14 cellular contexts compared by ENCODE assay signal in the genomic region with DNA sequence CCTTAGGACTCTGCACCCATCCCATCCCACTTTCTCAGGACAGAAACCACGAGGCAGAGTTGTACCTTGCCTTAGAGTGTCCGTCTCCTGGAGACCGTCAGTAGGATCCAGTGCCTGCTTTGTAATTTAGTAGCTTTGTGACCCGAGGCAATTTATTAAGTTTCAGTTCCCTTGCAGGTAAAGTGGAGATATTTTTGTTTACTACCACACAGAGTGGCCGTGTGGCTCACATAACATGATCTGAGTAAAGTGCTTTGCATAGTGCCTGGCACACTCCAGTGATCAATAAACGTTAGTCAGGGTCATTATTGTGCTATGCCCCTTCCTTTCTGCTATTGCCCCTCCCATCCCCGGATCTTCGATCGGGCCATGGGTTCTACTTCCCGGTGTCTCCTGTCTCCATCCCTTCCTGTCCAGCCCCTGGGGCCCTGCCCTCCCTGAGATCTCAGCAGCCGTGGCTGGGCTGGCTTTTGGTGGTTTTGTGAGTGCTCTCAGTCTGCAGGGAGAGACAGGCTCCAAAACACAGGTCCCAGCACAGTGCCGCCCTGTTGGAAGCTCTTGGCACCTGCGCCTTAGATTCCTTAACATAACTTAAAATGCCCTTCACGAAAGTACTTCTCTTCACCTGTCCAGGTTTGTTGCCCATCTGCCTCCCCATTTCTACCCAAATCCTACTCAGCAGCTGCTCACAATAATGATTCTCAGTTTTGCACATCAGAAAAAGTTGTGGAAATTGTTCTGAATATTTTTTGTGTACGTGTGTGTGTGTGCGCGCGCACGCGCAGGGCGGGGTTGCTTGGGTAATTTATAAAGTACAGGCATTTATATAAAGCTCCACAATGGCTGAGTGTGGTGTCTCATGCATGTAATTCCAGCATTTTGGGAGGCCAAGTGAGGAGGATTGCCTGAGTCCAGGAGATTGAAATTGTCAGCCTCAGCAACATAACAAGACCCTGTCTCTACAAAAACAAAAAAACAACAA.
DNase-seq lines count a peak whose midpoint lies in the region; ATAC-seq and TF ChIP-seq lines count a peak whose summit lies in the region.
"Had no signal": no experiment of that assay in that cellular context is flagged by ENCODE, and none has a peak within 500 bp of the region (broad histone marks: within the 10 kb centered on the region; RNA-seq: fewer than 3 reads in every experiment).

No MANE protein-coding gene starts in this region.

- H3K36me3 ChIP-seq in GM23338 (ENCODE audit: insufficient read depth) (no peaks in the 10 kb centered on the region), iPS-20b (ENCODE audit: insufficient read depth, low read depth, low read length) (no peaks in the 10 kb centered on the region)

- no peak overlapping the region for H3K9ac ChIP-seq in iPS-20b (ENCODE audit: low read depth, low read length)

- no peak overlapping the region for H2AFZ ChIP-seq in GM23338

- no peaks in the 10 kb centered on the region for H3K9me2 ChIP-seq in GM23338 (ENCODE audit: insufficient read depth)

- peaks cover 24% of the 10 kb centered on the region for H3K4me1 Mint-ChIP-seq in GM23338
- H3K4me1 Mint-ChIP-seq in natural killer cell treated with Interleukin-12 subunit alpha and Interleukin-12 subunit beta and Interleukin-15 and Interleukin-18, amount 100 ng/mL, for 72 hours (ENCODE audit: low read depth in 2 of 2): no peaks in the 10 kb centered on the region
- H3K4me1 Mint-ChIP-seq in activated CD4-positive, alpha-beta T cell treated with anti-CD3 and anti-CD28 coated beads, Interleukin-2, amount 10 ng/mL, durations not matched to agents 24 days and 14 days: no peaks in the 10 kb centered on the region

- ATAC-seq in GM23338 (peak; percentile 36), GM18870 (IDR thresholded peaks at IDR 0.05; ENCODE audit: unreplicated experiment) (no peak), GM18909 (IDR thresholded peaks at IDR 0.05; ENCODE audit: poor library complexity, unreplicated experiment) (no peak)
- no peak for ATAC-seq in natural killer cell treated with Interleukin-12 subunit alpha and Interleukin-12 subunit beta and Interleukin-15 and Interleukin-18, amount 100 ng/mL, for 72 hours

- H3K9me3 ChIP-seq in iPS-20b (ENCODE audit: insufficient read depth, low read depth, low read length): no peaks in the 10 kb centered on the region

- H3K79me2 ChIP-seq in GM23338 (replicated peaks; ENCODE audit: insufficient read depth): no peaks in the 10 kb centered on the region

- no peak overlapping the region for H3K27ac ChIP-seq in GM23338 (ENCODE audit: low read depth)
- peak overlapping the region; percentile 19 for H3K27ac ChIP-seq in iPS-20b (ENCODE audit: low read length)
- H3K27ac ChIP-seq: C4-2B had no signal

- no peaks in the 10 kb centered on the region for H3K9me3 Mint-ChIP-seq in GM23338
- H3K9me3 Mint-ChIP-seq in natural killer cell treated with Interleukin-12 subunit alpha and Interleukin-12 subunit beta and Interleukin-15 and Interleukin-18, amount 100 ng/mL, for 72 hours: peaks cover 2% of the 10 kb centered on the region
- no peaks in the 10 kb centered on the region for H3K9me3 Mint-ChIP-seq in activated CD4-positive, alpha-beta T cell treated with anti-CD3 and anti-CD28 coated beads, Interleukin-2, amount 10 ng/mL, durations not matched to agents 24 days and 14 days

- no peak overlapping the region for H3K27ac Mint-ChIP-seq in GM23338
- H3K27ac Mint-ChIP-seq in natural killer cell treated with Interleukin-12 subunit alpha and Interleukin-12 subunit beta and Interleukin-15 and Interleukin-18, amount 100 ng/mL, for 72 hours: no peak overlapping the region
- no peak overlapping the region for H3K27ac Mint-ChIP-seq in activated CD4-positive, alpha-beta T cell treated with anti-CD3 and anti-CD28 coated beads, Interleukin-2, amount 10 ng/mL, durations not matched to agents 24 days and 14 days

- no peaks in the 10 kb centered on the region for H3K36me3 Mint-ChIP-seq in GM23338 (ENCODE audit: low read depth)
- no peaks in the 10 kb centered on the region for H3K36me3 Mint-ChIP-seq in natural killer cell treated with Interleukin-12 subunit alpha and Interleukin-12 subunit beta and Interleukin-15 and Interleukin-18, amount 100 ng/mL, for 72 hours
- H3K36me3 Mint-ChIP-seq in activated CD4-positive, alpha-beta T cell treated with anti-CD3 and anti-CD28 coated beads, Interleukin-2, amount 10 ng/mL, durations not matched to agents 24 days and 14 days (ENCODE audit: low read depth): no peaks in the 10 kb centered on the region

- peaks cover 8% of the 10 kb centered on the region; the same call in 1 of the 2 replicates for H3F3A ChIP-seq in GM23338 (replicated peaks; ENCODE audit: low read depth)

- intact Hi-C loops in activated CD4-positive, alpha-beta T cell treated with anti-CD3 and anti-CD28 coated beads, Interleukin-2, amount 10 ng/mL, durations not matched to agents 24 days and 14 days (cut with micrococcal nuclease): no loop called here

- no peak overlapping the region for H3K4me2 ChIP-seq in GM23338

- H3K4me3 ChIP-seq in GM12865 (ENCODE audit: low read depth, low read length) (no peak overlapping the region), GM23338 (no peak overlapping the region), iPS-20b (ENCODE audit: low read length) (no peak overlapping the region)

- H3K27me3 Mint-ChIP-seq in GM23338 (ENCODE audit: insufficient read depth, low read depth, poor library complexity): peaks cover 3% of the 10 kb centered on the region
- no peaks in the 10 kb centered on the region for H3K27me3 Mint-ChIP-seq in natural killer cell treated with Interleukin-12 subunit alpha and Interleukin-12 subunit beta and Interleukin-15 and Interleukin-18, amount 100 ng/mL, for 72 hours
- no peaks in the 10 kb centered on the region for H3K27me3 Mint-ChIP-seq in activated CD4-positive, alpha-beta T cell treated with anti-CD3 and anti-CD28 coated beads, Interleukin-2, amount 10 ng/mL, durations not matched to agents 24 days and 14 days

- no peaks in the 10 kb centered on the region for H4K20me1 ChIP-seq in GM23338 (replicated peaks; ENCODE audit: insufficient read depth)

- DNase-seq in GM12865 (ENCODE audit: low read depth): peak; percentile 48
- peak; percentile 71 for DNase-seq in GM23338 (ENCODE audit: low spot score)
- DNase-seq in NOMO-1 treated with dmso at 0.1 percent for 144 hours (lab: John Stamatoyannopoulos, UW; ENCODE audit: unreplicated experiment): peak; percentile 9
- no peak for DNase-seq in natural killer cell treated with Interleukin-12 subunit alpha and Interleukin-12 subunit beta and Interleukin-15 and Interleukin-18, amount 100 ng/mL, for 72 hours (ENCODE audit: low spot score)
- no peak for DNase-seq in activated CD4-positive, alpha-beta T cell treated with anti-CD3 and anti-CD28 coated beads, Interleukin-2, amount 10 ng/mL, durations not matched to agents 24 days and 14 days
- DNase-seq: activated CD4-positive, alpha-beta T cell treated with anti-CD3 and anti-CD28 coated beads, Interleukin-2, amount 50 U/mL, for 1 hour; activated effector memory CD4-positive, alpha-beta T cell treated with Interleukin-2 at 50 U/mL for 16 hours; central memory CD4-positive, alpha-beta T cell; GF-D8; NCI-H526 treated with DMSO at 0.1 percent for 48 hours had no signal

- no peak overlapping the region for H3K4me3 Mint-ChIP-seq in GM23338
- H3K4me3 Mint-ChIP-seq in natural killer cell treated with Interleukin-12 subunit alpha and Interleukin-12 subunit beta and Interleukin-15 and Interleukin-18, amount 100 ng/mL, for 72 hours: no peak overlapping the region
- H3K4me3 Mint-ChIP-seq in activated CD4-positive, alpha-beta T cell treated with anti-CD3 and anti-CD28 coated beads, Interleukin-2, amount 10 ng/mL, durations not matched to agents 24 days and 14 days: no peak overlapping the region

- peaks cover 43% of the 10 kb centered on the region for H3K4me1 ChIP-seq in GM23338 (ENCODE audit: insufficient read depth)
- H3K4me1 ChIP-seq in iPS-20b (ENCODE audit: insufficient read depth, low read length): peaks cover 39% of the 10 kb centered on the region; the same call in 1 of the 2 replicates

- H3K27me3 ChIP-seq in GM23338 (ENCODE audit: insufficient read depth) (no peaks in the 10 kb centered on the region), iPS-20b (ENCODE audit: insufficient read depth, low read length) (no peaks in the 10 kb centered on the region)

- peak; percentile 6 for TF ChIP-seq CTCF in GM12865 (IDR thresholded peaks at IDR 0.05; ENCODE audit: insufficient read depth, low read depth, low read length, missing control alignments)
- TF ChIP-seq CTCF in GM23338 (conservative IDR thresholded peaks at IDR 0.05; ENCODE audit: low read depth in 2 of 2): peak; percentile 56 to 59

TF ChIP-seq in GM23338, 12 proteins besides CTCF, POLR2A, EP300 and RAD21:
- TF ChIP-seq ZNF114 (CRISPR knock-in tag; IDR thresholded peaks at IDR 0.05) (no peak), JUNB (IDR thresholded peaks at IDR 0.05; ENCODE audit: unreplicated experiment) (no peak), CREB1 (CRISPR knock-in tag; IDR thresholded peaks at IDR 0.05; ENCODE audit: low read depth) (no peak), POLR2AphosphoS5 (IDR thresholded peaks at IDR 0.05; ENCODE audit: low read depth) (no peak)

Comparison
In these comparisons a context has a peak if more than half of its experiments do, and no peak if none do; other contexts are left out.
1. DNase-seq: peak in GM12865 (single experiment), GM23338 (single experiment) and NOMO-1 treated with dmso at 0.1 percent for 144 hours (single experiment); none in natural killer cell treated with Interleukin-12 subunit alpha and Interleukin-12 subunit beta and Interleukin-15 and Interleukin-18, amount 100 ng/mL, for 72 hours (single experiment) and activated CD4-positive, alpha-beta T cell treated with anti-CD3 and anti-CD28 coated beads, Interleukin-2, amount 10 ng/mL, durations not matched to agents 24 days and 14 days (single experiment).